26 cellular contexts compared by ENCODE assay signal in genomic region chr22:42151924-42152635, GRCh38. TPM values are rescaled to one million over a fixed set of nuclear protein-coding genes. Genes with fewer than 3 reads are reported as not detected.
DNase-seq lines count a peak whose midpoint lies in the region; ATAC-seq, FAIRE-seq and TF ChIP-seq lines count a peak whose summit lies in the region.
"Had no signal": no experiment of that assay in that cellular context is flagged by ENCODE, and none has a peak within 500 bp of the region (broad histone marks: within the 10 kb centered on the region; RNA-seq: fewer than 3 reads in every experiment).

No MANE protein-coding gene starts in this region.

- no peak overlapping the region for H2BK20ac ChIP-seq in H1 (ENCODE audit: low read length)

- TF ChIP-seq CTCF in GM23338 (conservative IDR thresholded peaks at IDR 0.05; ENCODE audit: low read depth in 2 of 2) (no peak), H1 (IDR thresholded peaks at IDR 0.05; ENCODE audit: control extremely low read depth in 1 of 3, insufficient read depth in 1 of 3, low read depth in 1 of 3, low read length in 3 of 3) (no peak), osteoblast (IDR thresholded peaks at IDR 0.05; ENCODE audit: extremely low read depth, low read depth, low read length) (no peak)

- no peak overlapping the region for H4K91ac ChIP-seq in H1 (replicated peaks; ENCODE audit: insufficient read length, low read length)

- POLR2A ChIA-PET in activated naive CD8-positive, alpha-beta T cell treated with anti-CD3 and anti-CD28 coated beads, Interleukin-2, amount 10 ng/mL, durations not matched to agents 7 days and 5 days (lab: Charles Lee): no interaction called here
- POLR2A ChIA-PET in H1 (lab: Charles Lee; ENCODE audit: partially characterized antibody): interaction anchor here (1.6 kb wide), 1 partner anchor 13 kb away, joined by 4 read pairs; no protein-coding TSS in a partner anchor

- no peak for FAIRE-seq in H1 (lab: Jason Lieb, UNC)
- FAIRE-seq: G401.6, pancreas had no signal

- CTCF ChIA-PET in H1 (lab: Charles Lee; ENCODE audit: partially characterized antibody): interaction anchor here (0.8 to 1.4 kb wide), 6 partner anchors 9 to 133 kb away, joined by 3 to 5 read pairs (median 3); no protein-coding TSS in a partner anchor

- no peak overlapping the region for H3K9ac ChIP-seq in H1 (replicated peaks in 1 of 4; ENCODE audit: extremely low read depth in 1 of 4, low read depth in 3 of 4, low read length in 3 of 4)

- H3K4ac ChIP-seq in H1 (replicated peaks; ENCODE audit: insufficient read length, low read depth, low read length): no peak overlapping the region

- H3K4me2 ChIP-seq in GM23338 (no peak overlapping the region), H1 (ENCODE audit: insufficient read depth in 1 of 2, low read depth in 2 of 2, low read length in 2 of 2) (no peak overlapping the region), osteoblast (ENCODE audit: insufficient read depth, low read length) (no peak overlapping the region)

- no peak for TF ChIP-seq RAD21 in H1 (IDR thresholded peaks at IDR 0.05 in 1 of 2, conservative IDR thresholded peaks at IDR 0.05 in 1 of 2; ENCODE audit: low read depth in 2 of 2, low read length in 2 of 2)

- H3K9me3 ChIP-seq in H1 (ENCODE audit: insufficient read depth in 2 of 2, low read depth in 1 of 2, low read length in 1 of 2): no peaks in the 10 kb centered on the region
- no peaks in the 10 kb centered on the region for H3K9me3 ChIP-seq in osteoblast (ENCODE audit: low read depth, low read length)
- H3K9me3 ChIP-seq: mucosa of descending colon, pancreas had no signal

- 94% methylated on average over 27 of the region's 43 CpGs; no CpG with 5 or more reads in 1 of the 2 experiments for WGBS in H1 (ENCODE audit: extremely low coverage in 1 of 2, insufficient coverage in 1 of 2, insufficient read length in 1 of 2, insufficient replicate concordance in 2 of 2, low coverage in 1 of 2, low lambda C conversion rate in 2 of 2, missing lambda C conversion rate in 1 of 2), 2 experiments

- no peak for TF ChIP-seq POLR2A in H1 (IDR thresholded peaks at IDR 0.05; ENCODE audit: control extremely low read depth in 1 of 2, low read depth in 2 of 2, low read length in 2 of 2)

- no peak overlapping the region for H3K4me3 Mint-ChIP-seq in activated naive CD8-positive, alpha-beta T cell treated with anti-CD3 and anti-CD28 coated beads, Interleukin-2, amount 10 ng/mL, durations not matched to agents 7 days and 5 days
- no peak overlapping the region for H3K4me3 Mint-ChIP-seq in activated naive CD8-positive, alpha-beta T cell treated with anti-CD3 and anti-CD28 coated beads, Interleukin-2, amount 50 U/mL, for 24 hours
- H3K4me3 Mint-ChIP-seq in GM23338: no peak overlapping the region
- H3K4me3 Mint-ChIP-seq: activated CD4-positive, alpha-beta T cell treated with anti-CD3 and anti-CD28 coated beads, Interleukin-2, amount 10 ng/mL, durations not matched to agents 24 days and 14 days; activated CD8-positive, alpha-beta memory T cell treated with anti-CD3 and anti-CD28 coated beads, Interleukin-2, amount 10 ng/mL, durations not matched to agents 7 days and 5 days; B cell; nephron had no signal

- H4K8ac ChIP-seq in H1 (ENCODE audit: extremely low read depth, insufficient read depth, low read length): peak overlapping the region; percentile 35; the same call in 1 of the 2 replicates

- H3K4me3 ChIP-seq in GM23338 (no peak overlapping the region), H1 (ENCODE audit: extremely low read depth in 1 of 4, insufficient read depth in 2 of 4, low read depth in 3 of 4, low read length in 4 of 4) (no peak overlapping the region), osteoblast (ENCODE audit: insufficient read depth, low read length) (no peak overlapping the region)
- H3K4me3 ChIP-seq: mucosa of descending colon, pancreas had no signal

- H3K9me2 ChIP-seq in GM23338 (ENCODE audit: insufficient read depth): no peaks in the 10 kb centered on the region

- peaks cover 2% of the 10 kb centered on the region for H3K4me1 Mint-ChIP-seq in activated naive CD8-positive, alpha-beta T cell treated with anti-CD3 and anti-CD28 coated beads, Interleukin-2, amount 10 ng/mL, durations not matched to agents 7 days and 5 days
- no peaks in the 10 kb centered on the region for H3K4me1 Mint-ChIP-seq in activated naive CD8-positive, alpha-beta T cell treated with anti-CD3 and anti-CD28 coated beads, Interleukin-2, amount 50 U/mL, for 24 hours
- H3K4me1 Mint-ChIP-seq in GM23338: no peaks in the 10 kb centered on the region
- H3K4me1 Mint-ChIP-seq: activated CD4-positive, alpha-beta T cell treated with anti-CD3 and anti-CD28 coated beads, Interleukin-2, amount 10 ng/mL, durations not matched to agents 24 days and 14 days; activated CD8-positive, alpha-beta memory T cell treated with anti-CD3 and anti-CD28 coated beads, Interleukin-2, amount 10 ng/mL, durations not matched to agents 7 days and 5 days; B cell; nephron had no signal

- H2BK5ac ChIP-seq in H1 (ENCODE audit: low read depth, low read length): no peak overlapping the region

- H3F3A ChIP-seq in GM23338 (replicated peaks; ENCODE audit: low read depth): no peaks in the 10 kb centered on the region

- peaks cover 14% of the 10 kb centered on the region for H3K36me3 Mint-ChIP-seq in activated naive CD8-positive, alpha-beta T cell treated with anti-CD3 and anti-CD28 coated beads, Interleukin-2, amount 10 ng/mL, durations not matched to agents 7 days and 5 days
- H3K36me3 Mint-ChIP-seq in activated naive CD8-positive, alpha-beta T cell treated with anti-CD3 and anti-CD28 coated beads, Interleukin-2, amount 50 U/mL, for 24 hours (ENCODE audit: low read depth): peaks cover 19% of the 10 kb centered on the region
- H3K36me3 Mint-ChIP-seq in GM23338 (ENCODE audit: low read depth): peaks cover 30% of the 10 kb centered on the region

- H2BK12ac ChIP-seq in H1 (ENCODE audit: low read depth, low read length): no peak overlapping the region

- no peaks in the 10 kb centered on the region for H3K23me2 ChIP-seq in H1 (ENCODE audit: low read depth, low read length)

- no peak for TF ChIP-seq EP300 in H1 (IDR thresholded peaks at IDR 0.05; ENCODE audit: borderline replicate concordance in 1 of 2, low read depth in 2 of 2, low read length in 2 of 2)

- H2BK120ac ChIP-seq in H1 (replicated peaks; ENCODE audit: low read depth, low read length): no peak overlapping the region

- H3K79me1 ChIP-seq in H1 (ENCODE audit: low read depth, low read length): no peaks in the 10 kb centered on the region

- H3K14ac ChIP-seq in H1 (ENCODE audit: insufficient read length): no peak overlapping the region

- ATAC-seq in activated naive CD8-positive, alpha-beta T cell treated with anti-CD3 and anti-CD28 coated beads, Interleukin-2, amount 10 ng/mL, durations not matched to agents 7 days and 5 days (ENCODE audit: low read depth): no peak
- no peak for ATAC-seq in activated naive CD8-positive, alpha-beta T cell treated with anti-CD3 and anti-CD28 coated beads, Interleukin-2, amount 50 U/mL, for 24 hours
- peak; percentile 79 for ATAC-seq in GM23338
- ATAC-seq: activated CD8-positive, alpha-beta memory T cell treated with anti-CD3 and anti-CD28 coated beads, Interleukin-2, amount 10 ng/mL, durations not matched to agents 7 days and 5 days; PC-3 had no signal

- no peaks in the 10 kb centered on the region for H3K9me3 Mint-ChIP-seq in activated naive CD8-positive, alpha-beta T cell treated with anti-CD3 and anti-CD28 coated beads, Interleukin-2, amount 10 ng/mL, durations not matched to agents 7 days and 5 days
- H3K9me3 Mint-ChIP-seq in activated naive CD8-positive, alpha-beta T cell treated with anti-CD3 and anti-CD28 coated beads, Interleukin-2, amount 50 U/mL, for 24 hours: no peaks in the 10 kb centered on the region
- H3K9me3 Mint-ChIP-seq in GM23338: no peaks in the 10 kb centered on the region
- H3K9me3 Mint-ChIP-seq: activated CD4-positive, alpha-beta T cell treated with anti-CD3 and anti-CD28 coated beads, Interleukin-2, amount 10 ng/mL, durations not matched to agents 24 days and 14 days; nephron had no signal

- no peaks in the 10 kb centered on the region for H3K27me3 Mint-ChIP-seq in activated naive CD8-positive, alpha-beta T cell treated with anti-CD3 and anti-CD28 coated beads, Interleukin-2, amount 10 ng/mL, durations not matched to agents 7 days and 5 days
- no peaks in the 10 kb centered on the region for H3K27me3 Mint-ChIP-seq in activated naive CD8-positive, alpha-beta T cell treated with anti-CD3 and anti-CD28 coated beads, Interleukin-2, amount 50 U/mL, for 24 hours
- peaks cover 32% of the 10 kb centered on the region for H3K27me3 Mint-ChIP-seq in GM23338 (ENCODE audit: insufficient read depth, low read depth, poor library complexity)
- H3K27me3 Mint-ChIP-seq: activated CD4-positive, alpha-beta T cell treated with anti-CD3 and anti-CD28 coated beads, Interleukin-2, amount 10 ng/mL, durations not matched to agents 24 days and 14 days; activated CD8-positive, alpha-beta memory T cell treated with anti-CD3 and anti-CD28 coated beads, Interleukin-2, amount 10 ng/mL, durations not matched to agents 7 days and 5 days; B cell had no signal

- no peak overlapping the region for H4K5ac ChIP-seq in H1 (ENCODE audit: insufficient read length, low read depth, low read length)

- no peak for DNase-seq in activated naive CD8-positive, alpha-beta T cell treated with anti-CD3 and anti-CD28 coated beads, Interleukin-2, amount 10 ng/mL, durations not matched to agents 7 days and 5 days
- no peak for DNase-seq in activated naive CD8-positive, alpha-beta T cell treated with anti-CD3 and anti-CD28 coated beads, Interleukin-2, amount 50 U/mL, for 24 hours
- DNase-seq in GM23338 (ENCODE audit: low spot score) (peak; percentile 47), H1 (ENCODE audit: low read depth in 1 of 2, low spot score in 2 of 2) (peak in 1 of 2 experiments; percentile 61), osteoblast (ENCODE audit: insufficient read length, low spot score, missing footprints) (peak; percentile 82), amniotic stem cell (lab: John Stamatoyannopoulos, UW) (no peak), NCI-H82 (lab: John Stamatoyannopoulos, UW) (no peak), mucosa of gallbladder (ENCODE audit: low spot score) (no peak)
- DNase-seq: activated CD4-positive, alpha-beta T cell treated with anti-CD3 and anti-CD28 coated beads, Interleukin-2, amount 10 ng/mL, durations not matched to agents 24 days and 14 days; activated CD8-positive, alpha-beta memory T cell treated with anti-CD3 and anti-CD28 coated beads, Interleukin-2, amount 10 ng/mL, durations not matched to agents 7 days and 5 days; activated naive CD4-positive, alpha-beta T cell treated with Interleukin-2 at 50 U/mL for 16 hours; central memory CD4-positive, alpha-beta T cell; dermis blood vessel endothelial cell; DMS53; mucosa of descending colon; MV-4-11; NCI-H1694 treated with DMSO at 0.1 percent for 48 hours; NCI-H2171; NCI-H510A treated with DMSO at 0.1 percent for 48 hours; pancreas; PC-3; retina; SHP77 treated with DMSO at 0.1 percent for 48 hours had no signal

- H3K18ac ChIP-seq in H1 (ENCODE audit: extremely low read depth, low read length): no peak overlapping the region; the same call in 1 of the 2 replicates

- H3K27me3 ChIP-seq in GM23338 (ENCODE audit: insufficient read depth) (no peaks in the 10 kb centered on the region), H1 (replicated peaks in 1 of 4; ENCODE audit: control insufficient read depth in 3 of 4, extremely low read depth in 1 of 4, insufficient read depth in 3 of 4, low read length in 3 of 4) (no peaks in the 10 kb centered on the region), osteoblast (ENCODE audit: insufficient read depth, low read length) (no peaks in the 10 kb centered on the region)
- H3K27me3 ChIP-seq: pancreas had no signal

- peaks cover 3% of the 10 kb centered on the region; the same call in 1 of the 2 replicates for H4K20me1 ChIP-seq in GM23338 (replicated peaks; ENCODE audit: insufficient read depth)
- peaks cover 1 to 5% of the 10 kb centered on the region in 2 experiments for H4K20me1 ChIP-seq in H1 (replicated peaks in 1 of 2; ENCODE audit: control insufficient read depth in 1 of 2, insufficient read depth in 2 of 2, low read length in 2 of 2)
- no peaks in the 10 kb centered on the region for H4K20me1 ChIP-seq in osteoblast (ENCODE audit: insufficient read depth, low read length)

- no peaks in the 10 kb centered on the region for H3K79me2 ChIP-seq in GM23338 (replicated peaks; ENCODE audit: insufficient read depth)
- no peaks in the 10 kb centered on the region for H3K79me2 ChIP-seq in H1 (ENCODE audit: control insufficient read depth in 1 of 2, insufficient read depth in 2 of 2, low read length in 2 of 2)
- H3K79me2 ChIP-seq in osteoblast (ENCODE audit: insufficient read depth, low read length): no peaks in the 10 kb centered on the region

- peak overlapping the region; percentile 34 for H3K27ac Mint-ChIP-seq in activated naive CD8-positive, alpha-beta T cell treated with anti-CD3 and anti-CD28 coated beads, Interleukin-2, amount 10 ng/mL, durations not matched to agents 7 days and 5 days
- no peak overlapping the region for H3K27ac Mint-ChIP-seq in activated naive CD8-positive, alpha-beta T cell treated with anti-CD3 and anti-CD28 coated beads, Interleukin-2, amount 50 U/mL, for 24 hours
- H3K27ac Mint-ChIP-seq in GM23338: no peak overlapping the region
- H3K27ac Mint-ChIP-seq: activated CD4-positive, alpha-beta T cell treated with anti-CD3 and anti-CD28 coated beads, Interleukin-2, amount 10 ng/mL, durations not matched to agents 24 days and 14 days; activated CD8-positive, alpha-beta memory T cell treated with anti-CD3 and anti-CD28 coated beads, Interleukin-2, amount 10 ng/mL, durations not matched to agents 7 days and 5 days; B cell; nephron had no signal

- H3K27ac ChIP-seq in GM23338 (ENCODE audit: low read depth): no peak overlapping the region
- no peak overlapping the region for H3K27ac ChIP-seq in H1 (ENCODE audit: low read depth, low read length)
- H3K27ac ChIP-seq in osteoblast (ENCODE audit: low read depth, low read length): no peak overlapping the region
- H3K27ac ChIP-seq: pancreas had no signal

- H3K4me1 ChIP-seq in GM23338 (ENCODE audit: insufficient read depth) (no peaks in the 10 kb centered on the region), H1 (replicated peaks in 1 of 4; ENCODE audit: control insufficient read depth in 3 of 4, insufficient read depth in 4 of 4, low read length in 3 of 4) (no peaks in the 10 kb centered on the region; a peak in 1 of 7 replicates), osteoblast (ENCODE audit: insufficient read depth, low read length) (no peaks in the 10 kb centered on the region)
- H3K4me1 ChIP-seq: pancreas had no signal

- H3K23ac ChIP-seq in H1 (ENCODE audit: insufficient read length): no peak overlapping the region

- H3K36me3 ChIP-seq in GM23338 (ENCODE audit: insufficient read depth): no peaks in the 10 kb centered on the region
- peaks cover 0 to 4% (median 0%) of the 10 kb centered on the region in 4 experiments; a peak in 1 of 8 replicates for H3K36me3 ChIP-seq in H1 (ENCODE audit: control insufficient read depth in 2 of 4, insufficient read depth in 4 of 4, low read length in 3 of 4)
- no peaks in the 10 kb centered on the region for H3K36me3 ChIP-seq in osteoblast (ENCODE audit: insufficient read depth, low read length)
- H3K36me3 ChIP-seq: pancreas had no signal

- no peak overlapping the region for H2AK5ac ChIP-seq in H1 (ENCODE audit: low read depth, low read length)

- H2AFZ ChIP-seq in GM23338 (no peak overlapping the region), H1 (ENCODE audit: low read length) (no peak overlapping the region), osteoblast (ENCODE audit: low read length) (no peak overlapping the region)

- H2BK15ac ChIP-seq in H1 (ENCODE audit: low read length): no peak overlapping the region

- H3K56ac ChIP-seq in H1 (replicated peaks; ENCODE audit: insufficient read length, low read depth, low read length): no peak overlapping the region

RNA-seq across cellular contexts. Expression of gene CYP2D6, which starts 21.5 kb away (rescaled TPM):
- 1 to 10 TPM; 3.7 to 4.4 TPM for total RNA-seq in activated naive CD8-positive, alpha-beta T cell treated with anti-CD3 and anti-CD28 coated beads, Interleukin-2, amount 10 ng/mL, durations not matched to agents 7 days and 5 days
- 0.27 and 1.3 TPM in 2 replicates for total RNA-seq in GM23338 (2014; rRNA removed; shearing (Covaris generic))
- polyA plus RNA-seq in GM23338 (2016; fragmentation: Nextera tagmentation; extraction: Ambion mirVana) (0.56 and 1.2 TPM in 2 replicates), H1 (2011; rRNA removed) (1.7 TPM in 2 replicates)
- total RNA-seq in H1 (2021; fragmentation: NEBNext Ultra II Directional; extraction: Animal tissue kit (Norgen Biotek cat#: 25700)): 0.77 and 0.93 TPM in 2 replicates
- polyA plus RNA-seq in H1 (2011; cell fraction: cytosol; rRNA removed): 1.3 TPM
- 7.8 TPM for polyA plus RNA-seq in H1 (2011; cell fraction: nucleus; rRNA removed)
- polyA plus RNA-seq in H1 (2012, experiment 1 of 2): 1.2 to 2.4 TPM (median 1.5 TPM) in 4 replicates
- polyA plus RNA-seq in H1 (2012, experiment 2 of 2): 0.47 TPM
- polyA plus RNA-seq in H1 (2013, experiment 1 of 2): 0.61 TPM
- polyA plus RNA-seq in H1 (2013, experiment 2 of 2): 0.46 TPM
- 0.46 and 0.79 TPM in 2 replicates for polyA minus RNA-seq in H1 (2011; rRNA and poly(A)+ RNA removed)
- polyA minus RNA-seq in H1 (2011; cell fraction: cytosol; rRNA and poly(A)+ RNA removed): not detected
- 1.4 TPM for polyA minus RNA-seq in H1 (2011; cell fraction: nucleus; rRNA and poly(A)+ RNA removed)
- total RNA-seq in osteoblast (0.29 and 0.36 TPM in 2 replicates), mucosa of gallbladder (2.7 TPM)

Comparison
In these comparisons a context has a peak if more than half of its experiments do, and no peak if none do; other contexts are left out.
1. DNase-seq: peak in GM23338 (single experiment) and osteoblast (single experiment); none in activated naive CD8-positive, alpha-beta T cell treated with anti-CD3 and anti-CD28 coated beads, Interleukin-2, amount 10 ng/mL, durations not matched to agents 7 days and 5 days (single experiment), activated naive CD8-positive, alpha-beta T cell treated with anti-CD3 and anti-CD28 coated beads, Interleukin-2, amount 50 U/mL, for 24 hours (single experiment), amniotic stem cell (single experiment), NCI-H82 (single experiment) and mucosa of gallbladder (single experiment).